8 cellular contexts compared by ENCODE assay signal in the genomic region with DNA sequence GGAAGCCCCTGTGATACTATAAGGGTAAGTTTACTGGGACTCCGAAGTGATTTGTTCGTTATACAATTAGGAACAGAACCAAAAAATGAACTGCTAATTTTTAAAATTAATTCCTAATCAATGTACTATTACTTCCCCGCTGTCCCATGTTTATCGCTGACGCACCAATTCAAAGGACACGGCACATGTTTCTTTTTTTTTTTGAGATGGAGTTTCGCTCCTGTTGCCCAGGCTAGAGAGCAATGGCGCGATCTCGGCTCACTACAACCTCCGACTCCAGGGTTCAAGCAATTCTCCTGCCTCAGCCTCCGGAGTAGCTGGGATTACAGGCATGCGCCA. TPM values are rescaled to one million over a fixed set of nuclear protein-coding genes. Genes with fewer than 3 reads are reported as not detected.
A peak's percentile ranks its signal among the peaks of the same experiment; 100 is the strongest.
DNase-seq lines count a peak whose midpoint lies in the region; ATAC-seq and TF ChIP-seq lines count a peak whose summit lies in the region.

No MANE protein-coding gene starts in this region.

- H3K27ac Mint-ChIP-seq in activated CD4-positive, alpha-beta T cell treated with anti-CD3 and anti-CD28 coated beads, Interleukin-2, amount 10 ng/mL, durations not matched to agents 24 days and 14 days: peak overlapping the region; percentile 93

- H3K9me3 Mint-ChIP-seq in activated CD4-positive, alpha-beta T cell treated with anti-CD3 and anti-CD28 coated beads, Interleukin-2, amount 10 ng/mL, durations not matched to agents 24 days and 14 days: peaks cover 9% of the 10 kb centered on the region

- H3K4me1 ChIP-seq in adrenal gland (replicated peaks in 1 of 2): peaks cover 4 to 11% of the 10 kb centered on the region in 2 donors

- DNase-seq in activated CD4-positive, alpha-beta T cell treated with anti-CD3 and anti-CD28 coated beads, Interleukin-2, amount 10 ng/mL, durations not matched to agents 24 days and 14 days: no peak
- DNase-seq in activated CD4-positive, alpha-beta T cell treated with anti-CD3 and anti-CD28 coated beads, Interleukin-2, amount 50 U/mL, for 48 hours: no peak
- DNase-seq in adrenal gland: no peak
- DNase-seq in left lobe of liver (ENCODE audit: low spot score): peak; percentile 33
- DNase-seq in DMS79 treated with DMSO at 0.1 percent for 48 hours (lab: John Stamatoyannopoulos, UW): no peak
- DNase-seq in DMS79 (lab: John Stamatoyannopoulos, UW): no peak

- WGBS in adrenal gland, 4 donors: 77 to 85% (median 82%) methylated on average over 13 of the region's 13 CpGs

- H3K36me3 ChIP-seq in adrenal gland (replicated peaks in 1 of 2): no peaks in the 10 kb centered on the region

- H3K4me1 Mint-ChIP-seq in activated CD4-positive, alpha-beta T cell treated with anti-CD3 and anti-CD28 coated beads, Interleukin-2, amount 10 ng/mL, durations not matched to agents 24 days and 14 days: peaks cover 19% of the 10 kb centered on the region

- H3K9me3 ChIP-seq in adrenal gland (replicated peaks in 1 of 3): no peaks in the 10 kb centered on the region

- no peak for ATAC-seq in left lobe of liver
- no peak for ATAC-seq in HG02884 (IDR thresholded peaks at IDR 0.05; ENCODE audit: unreplicated experiment)

- peak overlapping the region; percentile 91 for H3K4me3 Mint-ChIP-seq in activated CD4-positive, alpha-beta T cell treated with anti-CD3 and anti-CD28 coated beads, Interleukin-2, amount 10 ng/mL, durations not matched to agents 24 days and 14 days

- peaks cover 10% of the 10 kb centered on the region for H3K36me3 Mint-ChIP-seq in activated CD4-positive, alpha-beta T cell treated with anti-CD3 and anti-CD28 coated beads, Interleukin-2, amount 10 ng/mL, durations not matched to agents 24 days and 14 days (ENCODE audit: low read depth)

- TF ChIP-seq CTCF in adrenal gland (IDR thresholded peaks at IDR 0.05): no peak

- no peaks in the 10 kb centered on the region for H3K27me3 ChIP-seq in adrenal gland

- peak overlapping the region in 2 of 4 donors; percentile 14 to 88 for H3K4me3 ChIP-seq in adrenal gland

- H3K27ac ChIP-seq in adrenal gland (peak overlapping the region; percentile 93 to 100 (median 100)), temporal lobe (ENCODE audit: low read depth, low read length) (peak overlapping the region; percentile 97)

- peaks cover 4% of the 10 kb centered on the region for H3K27me3 Mint-ChIP-seq in activated CD4-positive, alpha-beta T cell treated with anti-CD3 and anti-CD28 coated beads, Interleukin-2, amount 10 ng/mL, durations not matched to agents 24 days and 14 days

- intact Hi-C loops in activated CD4-positive, alpha-beta T cell treated with anti-CD3 and anti-CD28 coated beads, Interleukin-2, amount 10 ng/mL, durations not matched to agents 24 days and 14 days (cut with micrococcal nuclease): loop anchor here (1.0 to 10.0 kb wide), 10 partner anchors 20 to 1675 kb away; partner anchors contain the start of genes CREB3L2, KDM7A, LUC7L2 and MRPS33
- intact Hi-C loops in adrenal gland (cut with DNase I): loop anchor here in 1 of 2 donors (2.0 kb wide), 1 partner anchor 19 kb away; the partner anchor contains the start of gene LUC7L2

- TF ChIP-seq POLR2A in adrenal gland (IDR thresholded peaks at IDR 0.05): no peak

RNA-seq across cellular contexts. Expression of gene FMC1, which starts 1.5 kb away (rescaled TPM):
- total RNA-seq in activated CD4-positive, alpha-beta T cell treated with anti-CD3 and anti-CD28 coated beads, Interleukin-2, amount 10 ng/mL, durations not matched to agents 24 days and 14 days: 5.1 and 7.5 TPM in 2 replicates
- total RNA-seq in adrenal gland: 10 to 100 TPM in 7 of 8 donors, 1 to 10 TPM in 1; 10.0 to 29.5 (median 20.2) TPM
- polyA plus RNA-seq in adrenal gland: 10 to 100 TPM; 14.9 to 98.6 (median 50.0) TPM
- 12.1 TPM for total RNA-seq in left lobe of liver
- 4.9 TPM for total RNA-seq in temporal lobe

RNA-seq across cellular contexts. Expression of gene LUC7L2, which starts 20.0 kb away (rescaled TPM):
- 164 and 172 TPM in 2 replicates for total RNA-seq in activated CD4-positive, alpha-beta T cell treated with anti-CD3 and anti-CD28 coated beads, Interleukin-2, amount 10 ng/mL, durations not matched to agents 24 days and 14 days
- 10 to 100 TPM; 31.5 to 100.0 (median 54.4) TPM for total RNA-seq in adrenal gland
- polyA plus RNA-seq in adrenal gland: 10 to 100 TPM; 51.2 to 87.6 (median 55.3) TPM
- 48.3 TPM for total RNA-seq in left lobe of liver
- 48.4 TPM for total RNA-seq in temporal lobe
